ENCODE assay signal across 23 cellular contexts in the genomic region with DNA sequence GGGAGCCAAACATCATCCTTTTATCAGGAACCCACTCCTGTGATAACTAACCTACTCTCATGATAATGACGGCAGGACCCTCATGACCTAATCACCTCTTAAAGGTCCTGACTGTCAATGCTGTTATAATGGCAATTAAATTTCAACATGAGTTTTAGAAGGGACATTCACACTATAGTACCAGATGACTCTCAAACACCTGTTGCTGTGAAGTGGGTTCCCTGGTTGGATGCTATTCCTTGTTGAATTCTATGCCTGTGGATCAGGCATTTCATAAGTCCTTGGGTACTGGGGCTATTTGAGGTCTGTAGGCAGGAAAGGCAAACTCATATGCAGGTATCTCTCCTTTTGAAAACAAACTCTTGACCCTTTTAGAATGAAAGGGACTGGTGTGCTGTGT. TPM values are rescaled to one million over a fixed set of nuclear protein-coding genes. Genes with fewer than 3 reads are reported as not detected.
"Had no signal": no experiment of that assay in that cellular context is flagged by ENCODE, and none has a peak within 500 bp of the region (broad histone marks: within the 10 kb centered on the region; RNA-seq: fewer than 3 reads in every experiment).

No MANE protein-coding gene starts in this region.

- DNase-seq: colonic mucosa; cortex of kidney; dermis blood vessel endothelial cell; dorsolateral prefrontal cortex; effector CD4-positive, alpha-beta T cell; effector CD8-positive, alpha-beta T cell; effector memory CD4-positive, alpha-beta T cell; effector memory CD8-positive, alpha-beta T cell; erythroblast; esophagus squamous epithelium; foreskin fibroblast; foreskin keratinocyte; foreskin melanocyte; gastrocnemius medialis; glutamatergic neuron; head of caudate nucleus; heart left ventricle; heart right ventricle had no signal

- H3K27me3 ChIP-seq: colonic mucosa, dorsolateral prefrontal cortex, esophagus squamous epithelium, gastrocnemius medialis had no signal

- H3K4me3 ChIP-seq: colonic mucosa, coronary artery, dorsolateral prefrontal cortex, esophagus muscularis mucosa, esophagus squamous epithelium, gastrocnemius medialis, gastroesophageal sphincter, heart left ventricle, heart right ventricle had no signal

- H3K9me3 Mint-ChIP-seq: dendritic cell treated with granulocyte-macrophage colony-stimulating factor and Interleukin-4, amounts not matched to agents 40 ng/mL and 50 ng/mL, for 4 days; effector memory CD8-positive, alpha-beta T cell had no signal

- H3K9me3 ChIP-seq: colonic mucosa, esophagus muscularis mucosa, esophagus squamous epithelium, gastrocnemius medialis, gastroesophageal sphincter, heart left ventricle, heart right ventricle had no signal

- H3K4me1 ChIP-seq: colonic mucosa, esophagus muscularis mucosa, esophagus squamous epithelium, foreskin keratinocyte, gastrocnemius medialis, gastroesophageal sphincter, heart left ventricle, heart right ventricle had no signal

- H3K27ac ChIP-seq: colonic mucosa, coronary artery, dorsolateral prefrontal cortex, epithelial cell of prostate, esophagus muscularis mucosa, esophagus squamous epithelium, foreskin keratinocyte, gastrocnemius medialis, gastroesophageal sphincter, heart left ventricle, heart right ventricle had no signal

- H3K27ac Mint-ChIP-seq: dendritic cell treated with granulocyte-macrophage colony-stimulating factor and Interleukin-4, amounts not matched to agents 40 ng/mL and 50 ng/mL, for 4 days; effector memory CD8-positive, alpha-beta T cell had no signal

- H3K4me3 Mint-ChIP-seq: dendritic cell treated with granulocyte-macrophage colony-stimulating factor and Interleukin-4, amounts not matched to agents 40 ng/mL and 50 ng/mL, for 4 days; effector memory CD8-positive, alpha-beta T cell had no signal

- H3K36me3 ChIP-seq: colonic mucosa, esophagus muscularis mucosa, esophagus squamous epithelium, gastrocnemius medialis, gastroesophageal sphincter, heart left ventricle, heart right ventricle had no signal

RNA-seq across cellular contexts. Expression of a gene that starts 7.5 kb away (rescaled TPM):
- total RNA-seq: foreskin keratinocyte had no signal
- polyA plus RNA-seq: foreskin keratinocyte had no signal
